In the genomic region with DNA sequence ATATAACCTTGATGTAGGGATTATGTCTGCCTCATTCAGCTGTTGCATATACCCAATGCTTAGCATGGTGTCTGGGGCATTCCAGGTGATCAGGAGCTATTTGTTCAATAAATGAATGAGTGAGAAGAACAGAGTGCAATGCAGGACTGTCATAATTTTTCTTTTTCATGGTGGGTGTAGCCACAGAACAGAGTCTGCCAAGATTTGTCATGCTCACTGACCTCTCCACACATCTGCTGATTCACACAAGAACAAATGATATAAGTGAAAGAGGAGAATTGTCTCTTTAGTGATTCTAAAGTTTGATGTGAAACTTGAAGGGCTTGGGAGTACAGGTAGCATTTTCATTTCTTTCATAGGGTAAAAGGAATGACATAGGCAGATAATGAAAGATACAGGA, we compare ENCODE assay signal across 21 cellular contexts.
"Had no signal": no experiment of that assay in that cellular context is flagged by ENCODE, and none has a peak within 500 bp of the region (broad histone marks: within the 10 kb centered on the region; RNA-seq: fewer than 3 reads in every experiment).

No MANE protein-coding gene starts in this region.

- DNase-seq: activated B cell treated with CpG ODN at 0.5 μM for 24 hours; activated CD4-positive, alpha-beta T cell treated with anti-CD3 and anti-CD28 coated beads, Interleukin-2, amount 50 U/mL, for 1 hour; activated effector memory CD4-positive, alpha-beta T cell treated with Interleukin-2 at 50 U/mL for 16 hours; activated naive CD4-positive, alpha-beta T cell treated with Interleukin-2 at 50 U/mL for 16 hours; amygdala; dermis blood vessel endothelial cell; effector CD4-positive, alpha-beta T cell; esophagus squamous epithelium; kidney; lower lobe of right lung; mesendoderm; stimulated activated CD4-positive, alpha-beta T cell treated with anti-CD3 and anti-CD28 coated beads, Interleukin-1b, Interleukin-23, amount 100 ng/mL, for 48 hours; stimulated activated CD4-positive, alpha-beta T cell treated with anti-CD3 and anti-CD28 coated beads, Interleukin-4, amount 100 ng/mL, for 4 hours; stimulated activated CD8-positive, alpha-beta memory T cell treated with anti-CD3 and anti-CD28 coated beads, Interleukin-4, amount 100 ng/mL, for 48 hours; stimulated activated naive B cell treated with anti-CD40 and anti-IgM and Interleukin-4, amounts not matched to agents 10 μg/mL and 1 μg/mL and 100 μg/mL, for 72 hours; testis; transverse colon had no signal

- H3K4me3 Mint-ChIP-seq: activated B cell treated with CpG ODN at 0.5 μM for 24 hours; nephron; stimulated activated naive B cell treated with anti-CD40 and anti-IgM and Interleukin-4, amounts not matched to agents 10 μg/mL and 1 μg/mL and 100 μg/mL, for 72 hours; T-helper 2 cell treated with Interferon-gamma antibody and Interleukin-4, amounts not matched to agents 5 μg/mL and 100 μg/mL, for 36 hours had no signal

- H3K27ac Mint-ChIP-seq: activated B cell treated with CpG ODN at 0.5 μM for 24 hours; nephron; progenitor cell of endocrine pancreas; stimulated activated naive B cell treated with anti-CD40 and anti-IgM and Interleukin-4, amounts not matched to agents 10 μg/mL and 1 μg/mL and 100 μg/mL, for 72 hours; T-helper 2 cell treated with Interferon-gamma antibody and Interleukin-4, amounts not matched to agents 5 μg/mL and 100 μg/mL, for 36 hours had no signal

- H3K27me3 Mint-ChIP-seq: activated B cell treated with CpG ODN at 0.5 μM for 24 hours; progenitor cell of endocrine pancreas; stimulated activated naive B cell treated with anti-CD40 and anti-IgM and Interleukin-4, amounts not matched to agents 10 μg/mL and 1 μg/mL and 100 μg/mL, for 72 hours had no signal

- H3K9me3 Mint-ChIP-seq: activated B cell treated with CpG ODN at 0.5 μM for 24 hours; nephron; T-helper 2 cell treated with Interferon-gamma antibody and Interleukin-4, amounts not matched to agents 5 μg/mL and 100 μg/mL, for 36 hours had no signal

- ATAC-seq: lower lobe of right lung; SK-N-SH treated with all-trans-retinoic acid at 6 μM for 48 hours; stimulated activated naive B cell treated with anti-CD40 and anti-IgM and Interleukin-4, amounts not matched to agents 10 μg/mL and 1 μg/mL and 100 μg/mL, for 72 hours had no signal

- H3K36me3 Mint-ChIP-seq: stimulated activated naive B cell treated with anti-CD40 and anti-IgM and Interleukin-4, amounts not matched to agents 10 μg/mL and 1 μg/mL and 100 μg/mL, for 72 hours had no signal

- H3K4me1 Mint-ChIP-seq: activated B cell treated with CpG ODN at 0.5 μM for 24 hours had no signal
